ENCODE assay signal across 1 cellular context in genomic region chr7:157335256-157335655, GRCh38.
TF ChIP-seq lines count a peak whose summit lies in the region.

No MANE protein-coding gene starts in this region.

TF ChIP-seq in endothelial cell of umbilical vein, 7 proteins besides CTCF, POLR2A, EP300 and RAD21:
- no peak for TF ChIP-seq MYC (IDR thresholded peaks at IDR 0.05; ENCODE audit: low read depth, low read length)
- TF ChIP-seq POLR2AphosphoS5 (IDR thresholded peaks at IDR 0.05; ENCODE audit: insufficient read depth, low read depth, low read length) = no peak
- TF ChIP-seq EZH2 (IDR thresholded peaks at IDR 0.05; ENCODE audit: borderline replicate concordance, low read depth, low read length, severe bottlenecking) = no peak
- TF ChIP-seq JUN (IDR thresholded peaks at IDR 0.05; ENCODE audit: borderline replicate concordance, insufficient read depth, insufficient read length, low read depth) = no peak
- TF ChIP-seq MAX (IDR thresholded peaks at IDR 0.05; ENCODE audit: insufficient read depth, insufficient read length) = no peak
- no peak for TF ChIP-seq GATA2 (IDR thresholded peaks at IDR 0.05; ENCODE audit: insufficient read depth, insufficient read length, low read depth, low read length)
- no peak for TF ChIP-seq FOS (IDR thresholded peaks at IDR 0.05; ENCODE audit: borderline replicate concordance, insufficient read depth, low read length)
